Comparison of ENCODE assay signal across 25 cellular contexts in genomic region chr4:109486007-109486406, GRCh38.
"Had no signal": no experiment of that assay in that cellular context is flagged by ENCODE, and none has a peak within 500 bp of the region (broad histone marks: within the 10 kb centered on the region; RNA-seq: fewer than 3 reads in every experiment).

No MANE protein-coding gene starts in this region.

- H3K27ac Mint-ChIP-seq: activated CD4-positive, alpha-beta T cell treated with anti-CD3 and anti-CD28 coated beads, Interleukin-2, amount 10 ng/mL, durations not matched to agents 7 days and 5 days; activated CD8-positive, alpha-beta T cell treated with anti-CD3 and anti-CD28 coated beads for 36 hours; activated naive CD4-positive, alpha-beta T cell treated with anti-CD3 and anti-CD28 coated beads for 36 hours; activated naive CD8-positive, alpha-beta T cell treated with anti-CD3 and anti-CD28 coated beads, Interleukin-2, amount 10 ng/mL, durations not matched to agents 7 days and 5 days; endodermal cell; stimulated activated effector memory CD8-positive, alpha-beta T cell treated with anti-CD3 and anti-CD28 coated beads, Interleukin-12 subunit alpha, Interleukin-12 subunit beta, amount 100 ng/mL, for 72 hours; stimulated activated naive CD8-positive, alpha-beta T cell treated with anti-CD3 and anti-CD28 coated beads, Interleukin-15, Interleukin-2, amounts not matched to agents 100 ng/mL and 50 ng/mL, for 24 hours; WTC11 had no signal

- H3K4me3 Mint-ChIP-seq: activated CD4-positive, alpha-beta T cell treated with anti-CD3 and anti-CD28 coated beads, Interleukin-2, amount 10 ng/mL, durations not matched to agents 7 days and 5 days; activated CD8-positive, alpha-beta T cell treated with anti-CD3 and anti-CD28 coated beads for 36 hours; activated naive CD4-positive, alpha-beta T cell treated with anti-CD3 and anti-CD28 coated beads for 36 hours; activated naive CD8-positive, alpha-beta T cell treated with anti-CD3 and anti-CD28 coated beads, Interleukin-2, amount 10 ng/mL, durations not matched to agents 7 days and 5 days; brain; endodermal cell; neural crest cell; stimulated activated effector memory CD8-positive, alpha-beta T cell treated with anti-CD3 and anti-CD28 coated beads, Interleukin-12 subunit alpha, Interleukin-12 subunit beta, amount 100 ng/mL, for 72 hours; stimulated activated naive CD8-positive, alpha-beta T cell treated with anti-CD3 and anti-CD28 coated beads, Interleukin-15, Interleukin-2, amounts not matched to agents 100 ng/mL and 50 ng/mL, for 24 hours; WTC11 had no signal

- H2AFZ ChIP-seq: parathyroid adenoma had no signal

- ATAC-seq: foreskin keratinocyte; left lung; stimulated activated effector memory CD8-positive, alpha-beta T cell treated with anti-CD3 and anti-CD28 coated beads, Interleukin-12 subunit alpha, Interleukin-12 subunit beta, amount 100 ng/mL, for 72 hours; WTC11 had no signal

- H3K4me1 Mint-ChIP-seq: activated CD4-positive, alpha-beta T cell treated with anti-CD3 and anti-CD28 coated beads, Interleukin-2, amount 10 ng/mL, durations not matched to agents 7 days and 5 days; neural crest cell had no signal

- H3K9me3 Mint-ChIP-seq: activated CD4-positive, alpha-beta T cell treated with anti-CD3 and anti-CD28 coated beads, Interleukin-2, amount 10 ng/mL, durations not matched to agents 7 days and 5 days; activated CD8-positive, alpha-beta T cell treated with anti-CD3 and anti-CD28 coated beads for 36 hours; activated naive CD4-positive, alpha-beta T cell treated with anti-CD3 and anti-CD28 coated beads for 36 hours; activated naive CD8-positive, alpha-beta T cell treated with anti-CD3 and anti-CD28 coated beads, Interleukin-2, amount 10 ng/mL, durations not matched to agents 7 days and 5 days; endodermal cell; neural crest cell; stimulated activated effector memory CD8-positive, alpha-beta T cell treated with anti-CD3 and anti-CD28 coated beads, Interleukin-12 subunit alpha, Interleukin-12 subunit beta, amount 100 ng/mL, for 72 hours; stimulated activated naive CD8-positive, alpha-beta T cell treated with anti-CD3 and anti-CD28 coated beads, Interleukin-15, Interleukin-2, amounts not matched to agents 100 ng/mL and 50 ng/mL, for 24 hours; WTC11 had no signal

- H3K27me3 Mint-ChIP-seq: activated CD4-positive, alpha-beta T cell treated with anti-CD3 and anti-CD28 coated beads, Interleukin-2, amount 10 ng/mL, durations not matched to agents 7 days and 5 days; activated CD8-positive, alpha-beta T cell treated with anti-CD3 and anti-CD28 coated beads for 36 hours; activated naive CD8-positive, alpha-beta T cell treated with anti-CD3 and anti-CD28 coated beads, Interleukin-2, amount 10 ng/mL, durations not matched to agents 7 days and 5 days; brain; stimulated activated naive CD8-positive, alpha-beta T cell treated with anti-CD3 and anti-CD28 coated beads, Interleukin-15, Interleukin-2, amounts not matched to agents 100 ng/mL and 50 ng/mL, for 24 hours had no signal

- H3K27me3 ChIP-seq: ascending aorta, esophagus muscularis mucosa, foreskin keratinocyte, left lung, sigmoid colon, upper lobe of left lung had no signal

- H3K9ac ChIP-seq: parathyroid adenoma had no signal

- DNase-seq: activated CD4-positive, alpha-beta T cell treated with anti-CD3 and anti-CD28 coated beads for 1 hour; activated CD4-positive, alpha-beta T cell treated with anti-CD3 and anti-CD28 coated beads, Interleukin-2, amount 10 ng/mL, durations not matched to agents 7 days and 5 days; activated CD8-positive, alpha-beta T cell treated with anti-CD3 and anti-CD28 coated beads for 36 hours; activated effector memory CD4-positive, alpha-beta T cell treated with Interleukin-2 at 50 U/mL for 16 hours; activated naive CD4-positive, alpha-beta T cell treated with anti-CD3 and anti-CD28 coated beads for 36 hours; activated naive CD8-positive, alpha-beta T cell treated with anti-CD3 and anti-CD28 coated beads, Interleukin-2, amount 10 ng/mL, durations not matched to agents 7 days and 5 days; endodermal cell; foreskin keratinocyte; left lung; occipital lobe; psoas muscle; sigmoid colon; small intestine; stimulated activated CD4-positive, alpha-beta T cell treated with anti-CD3 and anti-CD28 coated beads, Interleukin-4, amount 100 ng/mL, for 24 hours; T-helper 9 cell; upper lobe of left lung had no signal

- H3K4me1 ChIP-seq: ascending aorta, esophagus muscularis mucosa, foreskin keratinocyte, left lung, parathyroid adenoma, psoas muscle, sigmoid colon, upper lobe of left lung had no signal

- H3K4me3 ChIP-seq: ascending aorta, esophagus muscularis mucosa, left lung, lung, psoas muscle, sigmoid colon, upper lobe of left lung had no signal

- H3K9me3 ChIP-seq: ascending aorta, esophagus muscularis mucosa, left lung, psoas muscle, sigmoid colon, upper lobe of left lung had no signal

- H3K27ac ChIP-seq: ascending aorta, esophagus muscularis mucosa, foreskin keratinocyte, left lung, parathyroid adenoma, psoas muscle, sigmoid colon, upper lobe of left lung had no signal
